In the genomic region with DNA sequence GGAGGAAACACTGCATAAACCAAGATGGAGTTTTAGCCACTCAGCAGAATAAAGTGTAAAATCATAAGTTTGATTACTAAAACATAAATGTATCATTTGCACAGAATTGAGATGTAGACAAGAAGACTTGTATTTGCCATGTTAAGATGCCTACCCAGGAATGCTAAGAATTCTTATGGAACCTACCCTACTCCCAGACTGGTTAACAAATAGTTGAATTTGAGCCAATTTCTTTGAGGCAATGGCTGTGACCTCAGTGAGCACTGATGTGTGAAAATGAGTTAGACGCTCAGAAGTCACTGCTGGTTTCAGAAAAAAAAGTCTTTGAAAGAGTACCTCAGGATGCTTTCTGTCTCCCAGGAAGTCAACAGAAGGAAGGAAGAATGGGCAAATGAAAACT, we compare ENCODE assay signal across 14 cellular contexts.
DNase-seq lines count a peak whose midpoint lies in the region; ATAC-seq, FAIRE-seq and TF ChIP-seq lines count a peak whose summit lies in the region.
"Had no signal": no experiment of that assay in that cellular context is flagged by ENCODE, and none has a peak within 500 bp of the region (broad histone marks: within the 10 kb centered on the region; RNA-seq: fewer than 3 reads in every experiment).

No MANE protein-coding gene starts in this region.

- CTCF ChIA-PET in activated naive CD4-positive, alpha-beta T cell treated with anti-CD3 and anti-CD28 coated beads for 36 hours (lab: Charles Lee) = no interaction called here
- CTCF ChIA-PET in activated CD8-positive, alpha-beta memory T cell treated with anti-CD3 and anti-CD28 coated beads, Interleukin-2, amount 10 ng/mL, durations not matched to agents 7 days and 5 days (lab: Charles Lee) = interaction anchor here (1.2 kb wide), 1 partner anchor 13 kb away, joined by 3 read pairs; no protein-coding TSS in a partner anchor

- H3K36me3 Mint-ChIP-seq in activated naive CD4-positive, alpha-beta T cell treated with anti-CD3 and anti-CD28 coated beads for 36 hours (ENCODE audit: low read depth) = no peaks in the 10 kb centered on the region
- no peaks in the 10 kb centered on the region for H3K36me3 Mint-ChIP-seq in activated CD8-positive, alpha-beta memory T cell treated with anti-CD3 and anti-CD28 coated beads, Interleukin-2, amount 10 ng/mL, durations not matched to agents 7 days and 5 days

- TF ChIP-seq CTCF in Loucy (conservative IDR thresholded peaks at IDR 0.05; ENCODE audit: low read length) (no peak), bronchial epithelial cell (IDR thresholded peaks at IDR 0.05; ENCODE audit: insufficient read depth, low read length, severe bottlenecking) (no peak), left lung (IDR thresholded peaks at IDR 0.05) (no peak)

- H3K9me2 ChIP-seq in Loucy (replicated peaks; ENCODE audit: low read depth, low read length) = no peaks in the 10 kb centered on the region

- H3K9ac ChIP-seq in BLaER1 treated with 17β-estradiol and CSF1 and Interleukin-3, amounts not matched to agents 10 nM and 100 nM = 0 out of 22 replicates have a peak overlapping the region, but pooled peaks of 1 of the 11 experiments have one; percentile 8
- H3K9ac ChIP-seq in Loucy (ENCODE audit: low read depth, low read length, poor library complexity, severe bottlenecking) = no peak overlapping the region
- H3K9ac ChIP-seq: parathyroid adenoma had no signal

- 0 out of 2 replicates have a peak overlapping the region, but pooled peaks have one; percentile 5 for H2AFZ ChIP-seq in Loucy (ENCODE audit: low read length)
- H2AFZ ChIP-seq: parathyroid adenoma had no signal

- no peak overlapping the region for H3K4me3 ChIP-seq in BLaER1 treated with 17β-estradiol and CSF1 and Interleukin-3, amounts not matched to agents 10 nM and 100 nM
- no peak overlapping the region for H3K4me3 ChIP-seq in Loucy (ENCODE audit: low read length, poor library complexity, severe bottlenecking)
- no peak overlapping the region for H3K4me3 ChIP-seq in bronchial epithelial cell (ENCODE audit: low read depth, low read length)
- no peak overlapping the region for H3K4me3 ChIP-seq in left lung

- no peak overlapping the region for H3K27ac Mint-ChIP-seq in activated naive CD4-positive, alpha-beta T cell treated with anti-CD3 and anti-CD28 coated beads for 36 hours
- H3K27ac Mint-ChIP-seq in activated CD8-positive, alpha-beta memory T cell treated with anti-CD3 and anti-CD28 coated beads, Interleukin-2, amount 10 ng/mL, durations not matched to agents 7 days and 5 days = no peak overlapping the region
- H3K27ac Mint-ChIP-seq: effector memory CD8-positive, alpha-beta T cell had no signal

- no peaks in the 10 kb centered on the region for H3K79me2 ChIP-seq in Loucy (ENCODE audit: insufficient read depth, low read length)
- H3K79me2 ChIP-seq: parathyroid adenoma had no signal

- H3K9me3 ChIP-seq in BLaER1 treated with 17β-estradiol and CSF1 and Interleukin-3, amounts not matched to agents 10 nM and 100 nM (replicated peaks in 1 of 11) = peaks cover 0 to 14% (median 6%) of the 10 kb centered on the region in 11 experiments; a peak in 14 of 22 replicates
- no peaks in the 10 kb centered on the region for H3K9me3 ChIP-seq in Loucy (ENCODE audit: insufficient read depth, low read depth, low read length)
- H3K9me3 ChIP-seq in left lung = no peaks in the 10 kb centered on the region
- H3K9me3 ChIP-seq: Caco-2 had no signal

- no peaks in the 10 kb centered on the region for H3K9me3 Mint-ChIP-seq in activated naive CD4-positive, alpha-beta T cell treated with anti-CD3 and anti-CD28 coated beads for 36 hours
- no peaks in the 10 kb centered on the region for H3K9me3 Mint-ChIP-seq in activated CD8-positive, alpha-beta memory T cell treated with anti-CD3 and anti-CD28 coated beads, Interleukin-2, amount 10 ng/mL, durations not matched to agents 7 days and 5 days (ENCODE audit: low read depth)
- H3K9me3 Mint-ChIP-seq: effector memory CD8-positive, alpha-beta T cell had no signal

- H3K4me3 Mint-ChIP-seq in activated naive CD4-positive, alpha-beta T cell treated with anti-CD3 and anti-CD28 coated beads for 36 hours = no peak overlapping the region
- H3K4me3 Mint-ChIP-seq in activated CD8-positive, alpha-beta memory T cell treated with anti-CD3 and anti-CD28 coated beads, Interleukin-2, amount 10 ng/mL, durations not matched to agents 7 days and 5 days = no peak overlapping the region
- H3K4me3 Mint-ChIP-seq: effector memory CD8-positive, alpha-beta T cell had no signal

- FAIRE-seq in bronchial epithelial cell (lab: Jason Lieb, UNC) = peak; percentile 13

- H3K4me1 ChIP-seq in BLaER1 treated with 17β-estradiol and CSF1 and Interleukin-3, amounts not matched to agents 10 nM and 100 nM = peaks cover 15 to 23% (median 21%) of the 10 kb centered on the region in 10 experiments
- peaks cover 5% of the 10 kb centered on the region for H3K4me1 ChIP-seq in Loucy (ENCODE audit: insufficient read depth, low read length, poor library complexity, severe bottlenecking)
- no peaks in the 10 kb centered on the region for H3K4me1 ChIP-seq in left lung
- H3K4me1 ChIP-seq: Caco-2 had no signal

- ATAC-seq in left lung (peak; percentile 71), GM18868 (IDR thresholded peaks at IDR 0.05; ENCODE audit: unreplicated experiment) (no peak)
- no peak for ATAC-seq in activated CD8-positive, alpha-beta memory T cell treated with anti-CD3 and anti-CD28 coated beads, Interleukin-2, amount 10 ng/mL, durations not matched to agents 7 days and 5 days
- ATAC-seq: effector memory CD8-positive, alpha-beta T cell had no signal

- DNase-seq in bronchial epithelial cell (ENCODE audit: low read depth) (peak; percentile 82), left lung (no peak)
- no peak for DNase-seq in activated naive CD4-positive, alpha-beta T cell treated with anti-CD3 and anti-CD28 coated beads for 36 hours
- DNase-seq in activated CD8-positive, alpha-beta memory T cell treated with anti-CD3 and anti-CD28 coated beads, Interleukin-2, amount 10 ng/mL, durations not matched to agents 7 days and 5 days = no peak
- no peak for DNase-seq in activated effector memory CD4-positive, alpha-beta T cell treated with Interleukin-2 at 50 U/mL for 16 hours
- DNase-seq: activated gamma-delta T cell treated with Interleukin-2 at 50 U/mL for 16 hours; Caco-2; effector memory CD8-positive, alpha-beta T cell; NCI-H1694 treated with DMSO at 0.1 percent for 48 hours; stimulated activated CD4-positive, alpha-beta T cell treated with anti-CD3 and anti-CD28 coated beads, Interleukin-2, amount 100 ng/mL, for 48 hours had no signal

- 0 out of 22 replicates have a peak overlapping the region, but pooled peaks of 2 of the 11 experiments have one; percentile 1 to 6 for H3K27ac ChIP-seq in BLaER1 treated with 17β-estradiol and CSF1 and Interleukin-3, amounts not matched to agents 10 nM and 100 nM
- no peak overlapping the region for H3K27ac ChIP-seq in left lung
- H3K27ac ChIP-seq: parathyroid adenoma had no signal

- H3F3A ChIP-seq in Loucy (ENCODE audit: low read depth) = no peaks in the 10 kb centered on the region

- H4K20me1 ChIP-seq in BLaER1 treated with 17β-estradiol and CSF1 and Interleukin-3, amounts not matched to agents 10 nM and 100 nM = no peaks in the 10 kb centered on the region
- H4K20me1 ChIP-seq in Loucy (ENCODE audit: insufficient read depth, low read length, poor library complexity, severe bottlenecking) = no peaks in the 10 kb centered on the region

- peaks cover 11 to 22% (median 17%) of the 10 kb centered on the region in 11 experiments for H3K27me3 ChIP-seq in BLaER1 treated with 17β-estradiol and CSF1 and Interleukin-3, amounts not matched to agents 10 nM and 100 nM
- H3K27me3 ChIP-seq in Loucy (ENCODE audit: insufficient read depth, low read length, poor library complexity, severe bottlenecking) = no peaks in the 10 kb centered on the region
- no peaks in the 10 kb centered on the region for H3K27me3 ChIP-seq in bronchial epithelial cell (ENCODE audit: control insufficient read depth, insufficient read depth, low read length)
- peaks cover 4 to 12% of the 10 kb centered on the region in 2 donors for H3K27me3 ChIP-seq in left lung

- intact Hi-C loops in left lung (cut with DNase I) = no loop called here
- intact Hi-C loops in activated naive CD4-positive, alpha-beta T cell treated with anti-CD3 and anti-CD28 coated beads for 36 hours (cut with micrococcal nuclease) = no loop called here

- H3K27me3 Mint-ChIP-seq in activated naive CD4-positive, alpha-beta T cell treated with anti-CD3 and anti-CD28 coated beads for 36 hours (ENCODE audit: low read depth) = peaks cover 36% of the 10 kb centered on the region
- peaks cover 82% of the 10 kb centered on the region for H3K27me3 Mint-ChIP-seq in activated CD8-positive, alpha-beta memory T cell treated with anti-CD3 and anti-CD28 coated beads, Interleukin-2, amount 10 ng/mL, durations not matched to agents 7 days and 5 days

- no peaks in the 10 kb centered on the region for H3K4me1 Mint-ChIP-seq in activated naive CD4-positive, alpha-beta T cell treated with anti-CD3 and anti-CD28 coated beads for 36 hours (ENCODE audit: low read depth)
- H3K4me1 Mint-ChIP-seq in activated CD8-positive, alpha-beta memory T cell treated with anti-CD3 and anti-CD28 coated beads, Interleukin-2, amount 10 ng/mL, durations not matched to agents 7 days and 5 days = no peaks in the 10 kb centered on the region

- H3K36me3 ChIP-seq in BLaER1 treated with 17β-estradiol and CSF1 and Interleukin-3, amounts not matched to agents 10 nM and 100 nM = no peaks in the 10 kb centered on the region
- no peaks in the 10 kb centered on the region for H3K36me3 ChIP-seq in Loucy (ENCODE audit: insufficient read depth, low read length)
- H3K36me3 ChIP-seq in bronchial epithelial cell (ENCODE audit: control insufficient read depth, insufficient read depth, low read length) = no peaks in the 10 kb centered on the region
- no peaks in the 10 kb centered on the region for H3K36me3 ChIP-seq in left lung

- H3K4me2 ChIP-seq in BLaER1 treated with 17β-estradiol and CSF1 and Interleukin-3, amounts not matched to agents 10 nM and 100 nM = peak overlapping the region; percentile 41 to 79 (median 67)
- H3K4me2 ChIP-seq in Loucy (ENCODE audit: low read depth, low read length, poor library complexity, severe bottlenecking) = no peak overlapping the region
